ENCODE assay signal across 29 cellular contexts in the genomic region with DNA sequence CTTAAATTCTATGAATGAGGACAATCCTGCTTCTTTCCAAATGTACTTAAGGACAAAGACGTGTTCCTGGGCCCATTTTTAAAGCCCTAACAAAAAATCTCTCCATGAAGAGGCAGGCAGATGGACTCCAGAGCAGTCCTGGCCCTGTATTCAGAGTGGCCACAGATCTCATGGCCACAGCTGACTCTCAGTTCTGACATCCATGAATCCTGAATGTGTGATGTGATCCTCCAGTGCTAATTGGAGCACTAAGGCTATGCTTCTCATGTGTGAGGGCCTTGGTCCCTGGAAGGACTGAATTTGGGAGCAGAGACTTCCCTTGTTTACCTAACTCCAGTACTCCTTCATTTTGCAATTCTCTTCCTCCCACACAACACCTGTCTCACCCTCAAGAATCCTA.
"Had no signal": no experiment of that assay in that cellular context is flagged by ENCODE, and none has a peak within 500 bp of the region (broad histone marks: within the 10 kb centered on the region; RNA-seq: fewer than 3 reads in every experiment).

No MANE protein-coding gene starts in this region.

- FAIRE-seq: urothelium cell line had no signal

- H3K27me3 ChIP-seq: stomach, suprapubic skin, testis, thyroid gland, tibial artery, tibial nerve, transverse colon, upper lobe of left lung, upper lobe of right lung, uterus, vagina had no signal

- H3K4me1 ChIP-seq: stomach, suprapubic skin, testis, thyroid gland, tibial artery, tibial nerve, transverse colon, upper lobe of left lung, upper lobe of right lung, uterus, vagina had no signal

- H3K27ac ChIP-seq: stomach, suprapubic skin, testis, thoracic aorta, thyroid gland, tibial artery, tibial nerve, transverse colon, upper lobe of left lung, upper lobe of right lung, uterus, vagina had no signal

- H3K9me3 ChIP-seq: stomach, suprapubic skin, testis, thoracic aorta, thyroid gland, tibial artery, tibial nerve, transverse colon, upper lobe of left lung, upper lobe of right lung, uterus, vagina had no signal

- H3K9me3 Mint-ChIP-seq: stimulated activated effector memory CD8-positive, alpha-beta T cell treated with anti-CD3 and anti-CD28 coated beads, Interleukin-12 subunit alpha, Interleukin-12 subunit beta, amount 100 ng/mL, for 72 hours; stimulated activated memory B cell treated with anti-CD40 and anti-IgM and Interleukin-4, amounts not matched to agents 10 μg/mL and 1 μg/mL and 100 μg/mL, for 72 hours; stimulated activated naive CD8-positive, alpha-beta T cell treated with anti-CD3 and anti-CD28 coated beads, Interleukin-15, amount 100 ng/mL, for 72 hours; stimulated activated naive CD8-positive, alpha-beta T cell treated with anti-CD3 and anti-CD28 coated beads, Interleukin-15, Interleukin-2, amounts not matched to agents 100 ng/mL and 50 ng/mL, for 24 hours had no signal

- H3K4me3 ChIP-seq: stomach, suprapubic skin, testis, thoracic aorta, thyroid gland, tibial artery, tibial nerve, transverse colon, upper lobe of left lung, upper lobe of right lung, uterus, vagina had no signal

- H3K27ac Mint-ChIP-seq: stimulated activated effector memory CD8-positive, alpha-beta T cell treated with anti-CD3 and anti-CD28 coated beads, Interleukin-12 subunit alpha, Interleukin-12 subunit beta, amount 100 ng/mL, for 72 hours; stimulated activated memory B cell treated with anti-CD40 and anti-IgM and Interleukin-4, amounts not matched to agents 10 μg/mL and 1 μg/mL and 100 μg/mL, for 72 hours; stimulated activated naive B cell treated with anti-CD40 and anti-IgM and Interleukin-4, amounts not matched to agents 10 μg/mL and 1 μg/mL and 100 μg/mL, for 72 hours; stimulated activated naive CD8-positive, alpha-beta T cell treated with anti-CD3 and anti-CD28 coated beads, Interleukin-15, amount 100 ng/mL, for 72 hours; stimulated activated naive CD8-positive, alpha-beta T cell treated with anti-CD3 and anti-CD28 coated beads, Interleukin-15, Interleukin-2, amounts not matched to agents 100 ng/mL and 50 ng/mL, for 24 hours; type B pancreatic cell had no signal

- H3K36me3 Mint-ChIP-seq: stimulated activated effector memory CD8-positive, alpha-beta T cell treated with anti-CD3 and anti-CD28 coated beads, Interleukin-12 subunit alpha, Interleukin-12 subunit beta, amount 100 ng/mL, for 72 hours; stimulated activated memory B cell treated with anti-CD40 and anti-IgM and Interleukin-4, amounts not matched to agents 10 μg/mL and 1 μg/mL and 100 μg/mL, for 72 hours; stimulated activated naive B cell treated with anti-CD40 and anti-IgM and Interleukin-4, amounts not matched to agents 10 μg/mL and 1 μg/mL and 100 μg/mL, for 72 hours; type B pancreatic cell had no signal

- ATAC-seq: stimulated activated memory B cell treated with anti-CD40 and anti-IgM and Interleukin-4, amounts not matched to agents 10 μg/mL and 1 μg/mL and 100 μg/mL, for 72 hours; stimulated activated naive B cell treated with anti-CD40 and anti-IgM and Interleukin-4, amounts not matched to agents 10 μg/mL and 1 μg/mL and 100 μg/mL, for 72 hours; stimulated activated naive CD8-positive, alpha-beta T cell treated with anti-CD3 and anti-CD28 coated beads, Interleukin-15, amount 100 ng/mL, for 72 hours; stimulated activated naive CD8-positive, alpha-beta T cell treated with anti-CD3 and anti-CD28 coated beads, Interleukin-15, Interleukin-2, amounts not matched to agents 100 U/mL and 50 U/mL, for 24 hours; upper lobe of right lung had no signal

- H3K27me3 Mint-ChIP-seq: stimulated activated memory B cell treated with anti-CD40 and anti-IgM and Interleukin-4, amounts not matched to agents 10 μg/mL and 1 μg/mL and 100 μg/mL, for 72 hours; stimulated activated naive B cell treated with anti-CD40 and anti-IgM and Interleukin-4, amounts not matched to agents 10 μg/mL and 1 μg/mL and 100 μg/mL, for 72 hours; stimulated activated naive CD8-positive, alpha-beta T cell treated with anti-CD3 and anti-CD28 coated beads, Interleukin-15, amount 100 ng/mL, for 72 hours; stimulated activated naive CD8-positive, alpha-beta T cell treated with anti-CD3 and anti-CD28 coated beads, Interleukin-15, Interleukin-2, amounts not matched to agents 100 ng/mL and 50 ng/mL, for 24 hours; type B pancreatic cell had no signal

- DNase-seq: stimulated activated CD4-positive, alpha-beta T cell treated with anti-CD3 and anti-CD28 coated beads, Interleukin-2, amount 100 ng/mL, for 48 hours; stimulated activated CD4-positive, alpha-beta T cell treated with anti-CD3 and anti-CD28 coated beads, Interleukin-4, amount 100 ng/mL, for 1 hour; stimulated activated CD4-positive, alpha-beta T cell treated with anti-CD3 and anti-CD28 coated beads, Interleukin-4, amount 100 ng/mL, for 24 hours; stimulated activated CD4-positive, alpha-beta T cell treated with anti-CD3 and anti-CD28 coated beads, Interleukin-4, amount 100 ng/mL, for 4 hours; stimulated activated CD8-positive, alpha-beta memory T cell treated with anti-CD3 and anti-CD28 coated beads, Interleukin-4, amount 100 ng/mL, for 48 hours; stimulated activated naive B cell treated with anti-CD40 and anti-IgM and Interleukin-4, amounts not matched to agents 10 μg/mL and 1 μg/mL and 100 μg/mL, for 72 hours; stimulated activated naive CD4-positive, alpha-beta T cell; stimulated activated naive CD4-positive, alpha-beta T cell treated with Interleukin-2 at 50 U/mL for 16 hours; stimulated activated naive CD8-positive, alpha-beta T cell treated with anti-CD3 and anti-CD28 coated beads, Interleukin-15, amount 100 ng/mL, for 72 hours; stimulated activated naive CD8-positive, alpha-beta T cell treated with anti-CD3 and anti-CD28 coated beads, Interleukin-15, Interleukin-2, amounts not matched to agents 100 U/mL and 50 U/mL, for 24 hours; stomach; substantia nigra; testis; thyroid gland; tibial artery; transverse colon; trophoblast cell; upper lobe of left lung; upper lobe of right lung; uterus had no signal

- H3K4me3 Mint-ChIP-seq: stimulated activated effector memory CD8-positive, alpha-beta T cell treated with anti-CD3 and anti-CD28 coated beads, Interleukin-12 subunit alpha, Interleukin-12 subunit beta, amount 100 ng/mL, for 72 hours; stimulated activated memory B cell treated with anti-CD40 and anti-IgM and Interleukin-4, amounts not matched to agents 10 μg/mL and 1 μg/mL and 100 μg/mL, for 72 hours; stimulated activated naive B cell treated with anti-CD40 and anti-IgM and Interleukin-4, amounts not matched to agents 10 μg/mL and 1 μg/mL and 100 μg/mL, for 72 hours; stimulated activated naive CD8-positive, alpha-beta T cell treated with anti-CD3 and anti-CD28 coated beads, Interleukin-15, amount 100 ng/mL, for 72 hours; stimulated activated naive CD8-positive, alpha-beta T cell treated with anti-CD3 and anti-CD28 coated beads, Interleukin-15, Interleukin-2, amounts not matched to agents 100 ng/mL and 50 ng/mL, for 24 hours; type B pancreatic cell had no signal

- H3K4me1 Mint-ChIP-seq: stimulated activated effector memory CD8-positive, alpha-beta T cell treated with anti-CD3 and anti-CD28 coated beads, Interleukin-12 subunit alpha, Interleukin-12 subunit beta, amount 100 ng/mL, for 72 hours; stimulated activated memory B cell treated with anti-CD40 and anti-IgM and Interleukin-4, amounts not matched to agents 10 μg/mL and 1 μg/mL and 100 μg/mL, for 72 hours; stimulated activated naive B cell treated with anti-CD40 and anti-IgM and Interleukin-4, amounts not matched to agents 10 μg/mL and 1 μg/mL and 100 μg/mL, for 72 hours; stimulated activated naive CD8-positive, alpha-beta T cell treated with anti-CD3 and anti-CD28 coated beads, Interleukin-15, amount 100 ng/mL, for 72 hours had no signal

- H3K36me3 ChIP-seq: stomach, suprapubic skin, thoracic aorta, thyroid gland, tibial artery, tibial nerve, transverse colon, upper lobe of left lung, upper lobe of right lung, uterus, vagina had no signal
